16 cellular contexts compared by ENCODE assay signal in genomic region chr7:154743211-154743610, GRCh38.
"Had no signal": no experiment of that assay in that cellular context is flagged by ENCODE, and none has a peak within 500 bp of the region (broad histone marks: within the 10 kb centered on the region; RNA-seq: fewer than 3 reads in every experiment).

No MANE protein-coding gene starts in this region.

- H3K9me3 ChIP-seq: esophagus muscularis mucosa, gastroesophageal sphincter, lower lobe of right lung, prostate gland, right atrium auricular region, transverse colon, uterus had no signal

- H3K4me3 ChIP-seq: esophagus muscularis mucosa, gastroesophageal sphincter, lower lobe of right lung, prostate gland, right atrium auricular region, transverse colon, uterus had no signal

- DNase-seq: activated CD4-positive, alpha-beta T cell treated with anti-CD3 and anti-CD28 coated beads, Interleukin-2, amount 50 U/mL, for 4 hours; brain microvascular endothelial cell; cortex of kidney; effector memory CD4-positive, alpha-beta T cell; left cardiac atrium; lower lobe of right lung; nephron progenitor cell; stimulated activated CD4-positive, alpha-beta T cell treated with anti-CD3 and anti-CD28 coated beads, Interleukin-2, amount 100 ng/mL, for 24 hours; stimulated activated naive CD4-positive, alpha-beta T cell treated with Interleukin-2 at 50 U/mL for 16 hours; transverse colon; uterus; WERI-Rb-1 had no signal

- H3K36me3 ChIP-seq: brain microvascular endothelial cell, esophagus muscularis mucosa, gastroesophageal sphincter, lower lobe of right lung, prostate gland, right atrium auricular region, transverse colon, uterus, WERI-Rb-1 had no signal

- H3K27me3 ChIP-seq: brain microvascular endothelial cell, esophagus muscularis mucosa, gastroesophageal sphincter, right atrium auricular region, transverse colon, uterus had no signal

- ATAC-seq: gastroesophageal sphincter, left cardiac atrium, lower lobe of right lung had no signal

- H3K4me1 ChIP-seq: gastroesophageal sphincter, lower lobe of right lung, prostate gland, right atrium auricular region, transverse colon, uterus had no signal

- H3K27ac ChIP-seq: brain microvascular endothelial cell, esophagus muscularis mucosa, gastroesophageal sphincter, lower lobe of right lung, prostate gland, right atrium auricular region, transverse colon, uterus, WERI-Rb-1 had no signal
